26 cellular contexts compared by ENCODE assay signal in genomic region chr3:14858105-14858504, GRCh38. TPM values are rescaled to one million over a fixed set of nuclear protein-coding genes. Genes with fewer than 3 reads are reported as not detected.
"Had no signal": no experiment of that assay in that cellular context is flagged by ENCODE, and none has a peak within 500 bp of the region (broad histone marks: within the 10 kb centered on the region; RNA-seq: fewer than 3 reads in every experiment).

No MANE protein-coding gene starts in this region.

- H3K9me3 ChIP-seq: left lung, lower lobe of right lung, ovary, right lobe of liver, stomach, testis, thyroid gland, transverse colon, upper lobe of right lung had no signal

- DNase-seq: hypothalamus; immature natural killer cell; kidney; left colon; left lung; lower lobe of right lung; mammary epithelial cell; mesenchymal stem cell; naive thymus-derived CD8-positive, alpha-beta T cell; nephron progenitor cell; ovary; right lobe of liver; stimulated activated CD4-positive, alpha-beta T cell treated with anti-CD3 and anti-CD28 coated beads, Interleukin-1b, Interleukin-23, amount 100 ng/mL, for 48 hours; stimulated activated CD4-positive, alpha-beta T cell treated with anti-CD3 and anti-CD28 coated beads, Interleukin-2, amount 100 ng/mL, for 48 hours; stimulated activated CD4-positive, alpha-beta T cell treated with anti-CD3 and anti-CD28 coated beads, Interleukin-4, amount 100 ng/mL, for 4 hours; stimulated activated CD8-positive, alpha-beta memory T cell treated with anti-CD3 and anti-CD28 coated beads, Interleukin-4, amount 100 ng/mL, for 48 hours; stimulated activated naive CD8-positive, alpha-beta T cell treated with anti-CD3 and anti-CD28 coated beads, Interleukin-15, Interleukin-2, amounts not matched to agents 100 U/mL and 50 U/mL, for 24 hours; stomach; testis; thyroid gland; transverse colon; upper lobe of right lung had no signal

- H3K27me3 ChIP-seq: ovary, right atrium auricular region, right lobe of liver, testis, thyroid gland, transverse colon, upper lobe of right lung had no signal

- H3K4me3 ChIP-seq: left lung, lower lobe of right lung, ovary, right atrium auricular region, right lobe of liver, smooth muscle cell, stomach, testis, thyroid gland, transverse colon, upper lobe of right lung had no signal

- H3K36me3 Mint-ChIP-seq: immature natural killer cell; naive thymus-derived CD8-positive, alpha-beta T cell; stimulated activated memory B cell treated with anti-CD40 and anti-IgM and Interleukin-4, amounts not matched to agents 10 μg/mL and 1 μg/mL and 100 μg/mL, for 72 hours had no signal

- H3K27ac Mint-ChIP-seq: immature natural killer cell; naive thymus-derived CD8-positive, alpha-beta T cell; nephron progenitor cell; progenitor cell of endocrine pancreas; stimulated activated memory B cell treated with anti-CD40 and anti-IgM and Interleukin-4, amounts not matched to agents 10 μg/mL and 1 μg/mL and 100 μg/mL, for 72 hours had no signal

- H3K27ac ChIP-seq: left lung, lower lobe of right lung, ovary, right atrium auricular region, right lobe of liver, stomach, testis, thyroid gland, transverse colon, upper lobe of right lung had no signal

- H3K4me3 Mint-ChIP-seq: immature natural killer cell; naive thymus-derived CD8-positive, alpha-beta T cell; nephron progenitor cell; stimulated activated memory B cell treated with anti-CD40 and anti-IgM and Interleukin-4, amounts not matched to agents 10 μg/mL and 1 μg/mL and 100 μg/mL, for 72 hours had no signal

- H3K36me3 ChIP-seq: left lung, lower lobe of right lung, ovary, right atrium auricular region, right lobe of liver, stomach, thyroid gland, transverse colon, upper lobe of right lung had no signal

- ATAC-seq: left lung; lower lobe of right lung; naive thymus-derived CD8-positive, alpha-beta T cell; stimulated activated memory B cell treated with anti-CD40 and anti-IgM and Interleukin-4, amounts not matched to agents 10 μg/mL and 1 μg/mL and 100 μg/mL, for 72 hours; stimulated activated naive CD8-positive, alpha-beta T cell treated with anti-CD3 and anti-CD28 coated beads, Interleukin-15, Interleukin-2, amounts not matched to agents 100 U/mL and 50 U/mL, for 24 hours; upper lobe of right lung had no signal

- H3K4me1 ChIP-seq: testis, transverse colon had no signal

- H3K4me1 Mint-ChIP-seq: immature natural killer cell; stimulated activated memory B cell treated with anti-CD40 and anti-IgM and Interleukin-4, amounts not matched to agents 10 μg/mL and 1 μg/mL and 100 μg/mL, for 72 hours had no signal

RNA-seq across cellular contexts. Expression of gene FGD5, which starts 39.3 kb away (rescaled TPM):
- total RNA-seq: mammary epithelial cell had no signal
